In the genomic region with DNA sequence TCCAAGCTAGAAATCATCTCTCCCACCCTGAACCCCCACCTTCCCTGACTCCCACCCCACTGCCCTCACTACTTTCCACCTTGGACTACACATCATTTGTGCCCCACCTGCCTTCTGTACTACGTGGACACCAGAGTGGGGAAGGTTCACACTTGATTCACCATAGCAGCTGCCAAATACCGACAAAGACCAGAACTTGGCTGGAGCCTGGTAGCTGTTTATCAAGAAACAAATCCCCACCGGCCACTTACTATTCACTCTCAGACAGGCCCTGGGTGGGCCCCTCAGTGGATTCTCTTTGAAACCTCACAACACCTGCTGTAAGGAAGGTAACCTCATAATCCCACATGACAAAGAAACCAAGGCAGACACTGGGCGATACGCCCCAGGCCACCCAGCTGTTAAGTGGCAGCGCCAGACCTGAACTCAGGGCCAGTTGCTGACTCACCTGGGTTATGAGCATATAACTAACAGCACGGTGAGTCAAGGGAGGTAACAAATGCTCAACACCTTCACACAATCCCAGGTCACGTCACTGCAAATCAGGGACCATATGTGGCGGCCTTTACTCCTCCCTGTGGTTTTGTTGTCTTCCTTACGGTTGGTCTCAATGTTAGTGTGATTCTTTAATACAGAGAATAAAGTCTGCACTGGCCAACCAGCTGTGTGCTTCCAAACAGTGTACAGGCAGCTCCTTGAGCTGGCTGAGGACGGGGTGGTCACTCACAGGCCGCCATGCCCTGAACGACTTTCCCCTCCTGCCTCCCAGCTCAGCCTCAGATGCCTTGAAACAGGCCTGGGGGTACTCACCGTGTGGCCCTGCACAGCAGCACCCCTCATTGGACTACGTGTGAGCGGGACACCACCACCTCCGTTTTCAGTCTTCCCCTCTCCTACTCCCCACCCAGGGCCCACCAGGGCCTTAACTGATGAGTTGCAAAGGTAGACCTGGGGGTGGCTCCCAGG, we compare ENCODE assay signal across 9 cellular contexts. TPM values are rescaled to one million over a fixed set of nuclear protein-coding genes. Genes with fewer than 3 reads are reported as not detected.
DNase-seq lines count a peak whose midpoint lies in the region; ATAC-seq and TF ChIP-seq lines count a peak whose summit lies in the region.
"Had no signal": no experiment of that assay in that cellular context is flagged by ENCODE, and none has a peak within 500 bp of the region (broad histone marks: within the 10 kb centered on the region; RNA-seq: fewer than 3 reads in every experiment).

No MANE protein-coding gene starts in this region.

- in situ Hi-C loops in IMR-90 (cut with MboI; ENCODE audit: low sequenced_read_pairs): no loop called here

- DNase-seq in IMR-90 (peak; percentile 55), foreskin keratinocyte (peak; percentile 89 to 95), NCI-H2081 (lab: John Stamatoyannopoulos, UW) (no peak), medulla oblongata (ENCODE audit: extremely low spot score) (no peak), Caco-2 (no peak)
- no peak for DNase-seq in activated T-helper 1 cell treated with anti-CD3 and anti-CD28 coated beads, Interleukin-12 subunit alpha, Interleukin-12 subunit beta, Interleukin-2, Interleukin-4 antibody, amounts not matched to agents 30 ng/mL and 10 ng/mL and 1 ng/mL, durations not matched to agents 14 hours and 24 hours and 36 hours (ENCODE audit: low spot score)
- DNase-seq in stimulated activated CD4-positive, alpha-beta T cell treated with anti-CD3 and anti-CD28 coated beads, Interleukin-4, amount 100 ng/mL, for 24 hours: peak; percentile 58
- DNase-seq: NCI-H1105 treated with DMSO at 0.1 percent for 48 hours had no signal

- CTCF ChIA-PET in IMR-90 (lab: Yijun Ruan, JAX) (no interaction called here), Caco-2 (lab: Charles Lee) (no interaction called here)

- TF ChIP-seq CTCF in IMR-90 (conservative IDR thresholded peaks at IDR 0.05; ENCODE audit: low read depth, low read length) (no peak), foreskin keratinocyte (conservative IDR thresholded peaks at IDR 0.05) (peak; percentile 34), Caco-2 (IDR thresholded peaks at IDR 0.05; ENCODE audit: insufficient read depth in 1 of 2, low read depth in 1 of 2, low read length in 1 of 2, severe bottlenecking in 1 of 2, unreplicated experiment in 1 of 2) (no peak)

- peaks cover 0 to 75% of the 10 kb centered on the region in 2 experiments; a peak in 2 of 4 replicates for H3K79me1 ChIP-seq in IMR-90 (ENCODE audit: low read depth in 1 of 2, low read length in 2 of 2)

- peaks cover 99% of the 10 kb centered on the region for H3K4me1 Mint-ChIP-seq in activated T-helper 1 cell treated with anti-CD3 and anti-CD28 coated beads, Interleukin-12 subunit alpha, Interleukin-12 subunit beta, Interleukin-2, Interleukin-4 antibody, amounts not matched to agents 30 ng/mL and 10 ng/mL and 1 ng/mL, durations not matched to agents 14 hours and 24 hours and 36 hours (ENCODE audit: low read depth)
- peaks cover 25% of the 10 kb centered on the region for H3K4me1 Mint-ChIP-seq in Caco-2 (ENCODE audit: low read depth, unreplicated experiment)

- H4K20me1 ChIP-seq in IMR-90 (ENCODE audit: insufficient read depth, low read length): peaks cover 96% of the 10 kb centered on the region

- H3K36me3 Mint-ChIP-seq in activated T-helper 1 cell treated with anti-CD3 and anti-CD28 coated beads, Interleukin-12 subunit alpha, Interleukin-12 subunit beta, Interleukin-2, Interleukin-4 antibody, amounts not matched to agents 30 ng/mL and 10 ng/mL and 1 ng/mL, durations not matched to agents 14 hours and 24 hours and 36 hours (ENCODE audit: low read depth): peaks cover 81% of the 10 kb centered on the region
- peaks cover 91% of the 10 kb centered on the region for H3K36me3 Mint-ChIP-seq in Caco-2 (ENCODE audit: insufficient read depth, unreplicated experiment)

- peak overlapping the region; percentile 74 for H3K27ac Mint-ChIP-seq in activated T-helper 1 cell treated with anti-CD3 and anti-CD28 coated beads, Interleukin-12 subunit alpha, Interleukin-12 subunit beta, Interleukin-2, Interleukin-4 antibody, amounts not matched to agents 30 ng/mL and 10 ng/mL and 1 ng/mL, durations not matched to agents 14 hours and 24 hours and 36 hours
- H3K27ac Mint-ChIP-seq in Caco-2 (ENCODE audit: unreplicated experiment): no peak overlapping the region

- peak overlapping the region; percentile 9; the same call in 1 of the 2 replicates for H3K9ac ChIP-seq in IMR-90 (ENCODE audit: low read depth, low read length)

- peak overlapping the region; percentile 59; the same call in 1 of the 2 replicates for H2AK5ac ChIP-seq in IMR-90 (ENCODE audit: low read depth, low read length)

- no peak; the same call in 1 of the 2 replicates for TF ChIP-seq POLR2A in IMR-90 (IDR thresholded peaks at IDR 0.05; ENCODE audit: low read depth, low read length)

- peak overlapping the region; percentile 36; the same call in 1 of the 2 replicates for H3K14ac ChIP-seq in IMR-90 (replicated peaks; ENCODE audit: low read depth, low read length)

- H3K18ac ChIP-seq in IMR-90 (ENCODE audit: low read depth, low read length): no peak overlapping the region

- no peaks in the 10 kb centered on the region for H3K9me3 Mint-ChIP-seq in activated T-helper 1 cell treated with anti-CD3 and anti-CD28 coated beads, Interleukin-12 subunit alpha, Interleukin-12 subunit beta, Interleukin-2, Interleukin-4 antibody, amounts not matched to agents 30 ng/mL and 10 ng/mL and 1 ng/mL, durations not matched to agents 14 hours and 24 hours and 36 hours
- no peaks in the 10 kb centered on the region for H3K9me3 Mint-ChIP-seq in Caco-2 (ENCODE audit: unreplicated experiment)

- H3K4me3 Mint-ChIP-seq in activated T-helper 1 cell treated with anti-CD3 and anti-CD28 coated beads, Interleukin-12 subunit alpha, Interleukin-12 subunit beta, Interleukin-2, Interleukin-4 antibody, amounts not matched to agents 30 ng/mL and 10 ng/mL and 1 ng/mL, durations not matched to agents 14 hours and 24 hours and 36 hours: peak overlapping the region; percentile 69
- no peak overlapping the region for H3K4me3 Mint-ChIP-seq in Caco-2 (ENCODE audit: unreplicated experiment)

- no CpG with 5 or more reads among the region's 17 CpGs for WGBS in IMR-90 (ENCODE audit: extremely low coverage in 2 of 2, insufficient read length in 1 of 2), 2 experiments

- BruUV-seq in IMR-90 (replicated peaks; lab: Mats Ljungman, UMichigan) (no TSS peak), Caco-2 (replicated peaks; lab: Mats Ljungman, UMichigan) (no TSS peak)

- ATAC-seq in IMR-90 (ENCODE audit: low read depth) (no peak), foreskin keratinocyte (peak; percentile 86), GM18867 (IDR thresholded peaks at IDR 0.05; ENCODE audit: unreplicated experiment) (no peak)

- H3K36me3 ChIP-seq in IMR-90 (ENCODE audit: control insufficient read depth, insufficient read depth, low read length) (peaks cover 82% of the 10 kb centered on the region), Caco-2 (ENCODE audit: control insufficient read depth, insufficient read depth, low read length) (peaks cover 10% of the 10 kb centered on the region)

- peak overlapping the region; percentile 89 for H3K27ac ChIP-seq in IMR-90 (ENCODE audit: insufficient read depth, low read length)
- H3K27ac ChIP-seq in foreskin keratinocyte: peak overlapping the region; percentile 63

- no peak overlapping the region for H2BK120ac ChIP-seq in IMR-90 (ENCODE audit: low read depth, low read length)

- H3K4me1 ChIP-seq in IMR-90 (ENCODE audit: control insufficient read depth, insufficient read depth, low read length): peaks cover 69% of the 10 kb centered on the region
- H3K4me1 ChIP-seq in foreskin keratinocyte: peaks cover 38% of the 10 kb centered on the region
- H3K4me1 ChIP-seq in Caco-2: no peaks in the 10 kb centered on the region

- H2BK20ac ChIP-seq in IMR-90 (ENCODE audit: low read depth, low read length): no peak overlapping the region

- H3K4me3 ChIP-seq in IMR-90 (ENCODE audit: insufficient read depth, low read depth, low read length): no peak overlapping the region
- H3K4me3 ChIP-seq in Caco-2 (ENCODE audit: low read depth, low read length): no peak overlapping the region

- POLR2A ChIA-PET in IMR-90 (lab: Charles Lee; ENCODE audit: unreplicated experiment) (interaction anchor here (4.1 kb wide), 1 partner anchor 9 kb away, joined by 23 read pairs; the partner anchor contains the start of gene WDR1), Caco-2 (lab: Charles Lee) (interaction anchor here (0.8 kb wide), 1 partner anchor 8 kb away, joined by 3 read pairs; the partner anchor contains the start of gene WDR1)

- H2AFZ ChIP-seq in IMR-90 (replicated peaks; ENCODE audit: low read length, poor library complexity): no peak overlapping the region

- no peak for TF ChIP-seq RAD21 in IMR-90 (IDR thresholded peaks at IDR 0.05; ENCODE audit: low read length)

- H3K4me2 ChIP-seq in IMR-90 (ENCODE audit: low read depth, low read length): no peak overlapping the region

- H3K9me3 ChIP-seq in IMR-90 (ENCODE audit: control insufficient read depth, insufficient read depth, low read length) (no peaks in the 10 kb centered on the region), Caco-2 (no peaks in the 10 kb centered on the region)

- H3K27me3 Mint-ChIP-seq in activated T-helper 1 cell treated with anti-CD3 and anti-CD28 coated beads, Interleukin-12 subunit alpha, Interleukin-12 subunit beta, Interleukin-2, Interleukin-4 antibody, amounts not matched to agents 30 ng/mL and 10 ng/mL and 1 ng/mL, durations not matched to agents 14 hours and 24 hours and 36 hours (ENCODE audit: insufficient read depth): no peaks in the 10 kb centered on the region
- no peaks in the 10 kb centered on the region for H3K27me3 Mint-ChIP-seq in Caco-2 (ENCODE audit: insufficient read depth, unreplicated experiment)

- H4K91ac ChIP-seq in IMR-90 (ENCODE audit: insufficient read depth, low read depth, low read length): no peak overlapping the region

- H4K5ac ChIP-seq in IMR-90 (ENCODE audit: low read depth, low read length): no peak overlapping the region

- peaks cover 75% of the 10 kb centered on the region for H3K9me1 ChIP-seq in IMR-90 (ENCODE audit: insufficient read depth, low read length)

- no peak overlapping the region for H3K56ac ChIP-seq in IMR-90 (ENCODE audit: extremely low read depth, insufficient read depth, low read length)

- H2BK5ac ChIP-seq in IMR-90 (ENCODE audit: low read depth, low read length, poor library complexity, severe bottlenecking): peak overlapping the region; percentile 75

- intact Hi-C loops in IMR-90 (cut with micrococcal nuclease): no loop called here
- intact Hi-C loops in activated T-helper 1 cell treated with anti-CD3 and anti-CD28 coated beads, Interleukin-12 subunit alpha, Interleukin-12 subunit beta, Interleukin-2, Interleukin-4 antibody, amounts not matched to agents 30 ng/mL and 10 ng/mL and 1 ng/mL, durations not matched to agents 14 hours and 24 hours and 36 hours (cut with micrococcal nuclease): loop anchor here (5.0 to 10.0 kb wide), 2 partner anchors 344 to 843 kb away; no protein-coding TSS in a partner anchor
- intact Hi-C loops in Caco-2 (cut with micrococcal nuclease; ENCODE audit: unreplicated experiment): no loop called here

- no peak overlapping the region for H2BK15ac ChIP-seq in IMR-90 (ENCODE audit: low read depth, low read length)

- H3K4ac ChIP-seq in IMR-90 (ENCODE audit: low read depth, low read length): peak overlapping the region; percentile 65

- peak overlapping the region in 1 of 2 experiments; percentile 42; a peak in 2 of 4 replicates for H4K8ac ChIP-seq in IMR-90 (ENCODE audit: low read depth in 2 of 2, low read length in 2 of 2)

- H3K23ac ChIP-seq in IMR-90 (ENCODE audit: low read depth, low read length): peak overlapping the region; percentile 60; the same call in 1 of the 2 replicates

- H2AK9ac ChIP-seq in IMR-90 (replicated peaks; ENCODE audit: low read depth, low read length, poor library complexity): peak overlapping the region; percentile 71

- H3K27me3 ChIP-seq in IMR-90 (ENCODE audit: control insufficient read depth, insufficient read depth, low read length) (no peaks in the 10 kb centered on the region), foreskin keratinocyte (no peaks in the 10 kb centered on the region), Caco-2 (replicated peaks; ENCODE audit: control insufficient read depth, insufficient read depth, low read length) (no peaks in the 10 kb centered on the region)

- dilution Hi-C loops in IMR-90 (cut with HindIII; ENCODE audit: low sequenced_read_pairs, unreplicated experiment): no loop called here

RNA-seq across cellular contexts. Expression of gene WDR1, which starts 7.5 kb away (rescaled TPM):
- total RNA-seq in IMR-90 (2012; rRNA removed): 782 and 992 TPM in 2 replicates
- 725 and 739 TPM in 2 replicates for polyA plus RNA-seq in IMR-90 (2012; rRNA removed)
- polyA plus RNA-seq in IMR-90 (2012; cell fraction: cytosol; rRNA removed): 709 and 1,014 TPM in 2 replicates
- polyA plus RNA-seq in IMR-90 (2012; cell fraction: nucleus; rRNA removed; ENCODE audit: low replicate concordance): 487 and 886 TPM in 2 replicates
- total RNA-seq in activated T-helper 1 cell treated with anti-CD3 and anti-CD28 coated beads, Interleukin-12 subunit alpha, Interleukin-12 subunit beta, Interleukin-2, Interleukin-4 antibody, amounts not matched to agents 30 ng/mL and 10 ng/mL and 1 ng/mL, durations not matched to agents 14 hours and 24 hours and 36 hours: 449 and 453 TPM in 2 replicates
- total RNA-seq in foreskin keratinocyte: 383 and 394 TPM in 2 replicates
- polyA plus RNA-seq in foreskin keratinocyte: 293 and 310 TPM in 2 replicates
- total RNA-seq in Caco-2 (2022): 250 and 270 TPM in 2 replicates

Comparison
In these comparisons a context has a peak if more than half of its experiments do, and no peak if none do; other contexts are left out.
1. DNase-seq: peak in IMR-90 (single experiment), foreskin keratinocyte (2 of 2) and stimulated activated CD4-positive, alpha-beta T cell treated with anti-CD3 and anti-CD28 coated beads, Interleukin-4, amount 100 ng/mL, for 24 hours (single experiment); none in activated T-helper 1 cell treated with anti-CD3 and anti-CD28 coated beads, Interleukin-12 subunit alpha, Interleukin-12 subunit beta, Interleukin-2, Interleukin-4 antibody, amounts not matched to agents 30 ng/mL and 10 ng/mL and 1 ng/mL, durations not matched to agents 14 hours and 24 hours and 36 hours (single experiment), NCI-H2081 (0 of 2), medulla oblongata (single experiment) and Caco-2 (0 of 2).